In the genomic region with DNA sequence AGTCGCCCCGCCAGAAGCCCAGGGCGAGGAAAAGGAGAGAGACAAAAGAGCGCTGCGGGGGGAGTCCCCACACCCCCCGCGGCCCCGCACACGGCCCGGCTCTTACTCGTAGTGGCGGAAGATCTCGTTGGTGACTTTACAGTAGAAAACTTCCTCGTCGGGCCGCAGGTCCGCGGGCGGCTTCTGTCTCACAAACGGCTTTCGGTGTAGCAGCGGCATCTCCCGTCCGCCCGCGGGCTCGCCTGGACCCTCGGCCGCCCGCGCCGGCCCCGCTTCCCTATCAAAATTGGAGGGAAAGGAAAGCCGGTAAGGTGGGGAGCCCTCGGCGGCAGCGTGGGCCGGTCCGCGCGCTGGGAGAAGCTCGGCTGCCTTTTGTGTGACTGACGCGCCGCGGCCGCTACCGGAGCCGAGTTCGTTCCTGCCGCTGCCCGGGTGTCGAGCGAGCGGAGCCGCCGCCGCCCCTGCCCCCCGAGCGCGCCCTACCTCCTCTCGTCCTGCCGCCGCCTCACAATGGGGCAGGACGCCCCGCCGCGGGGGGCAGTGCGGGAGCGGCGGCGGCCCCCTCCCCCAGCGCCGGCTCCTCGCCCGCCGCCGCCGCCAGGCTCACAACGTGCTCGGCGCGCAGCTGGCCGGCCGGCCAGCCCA, we compare ENCODE assay signal across 8 cellular contexts. TPM values are rescaled to one million over a fixed set of nuclear protein-coding genes. Genes with fewer than 3 reads are reported as not detected.
DNase-seq lines count a peak whose midpoint lies in the region; ATAC-seq and TF ChIP-seq lines count a peak whose summit lies in the region.

No MANE protein-coding gene starts in this region.

- peaks cover 40% of the 10 kb centered on the region for H3K4me1 Mint-ChIP-seq in activated B cell treated with CpG ODN at 0.5 μM for 24 hours

- peaks cover 30% of the 10 kb centered on the region for H3K36me3 Mint-ChIP-seq in activated B cell treated with CpG ODN at 0.5 μM for 24 hours (ENCODE audit: low read depth)

- H3K9me3 Mint-ChIP-seq in activated B cell treated with CpG ODN at 0.5 μM for 24 hours = no peaks in the 10 kb centered on the region

- peak overlapping the region; percentile 97 for H3K27ac Mint-ChIP-seq in activated B cell treated with CpG ODN at 0.5 μM for 24 hours

- DNase-seq in NK-92 treated with Interleukin-12 subunit alpha and Interleukin-12 subunit beta, amount 100 ng/mL, for 24 hours (lab: John Stamatoyannopoulos, UW) = peak; percentile 69
- no peak for DNase-seq in NK-92 (lab: John Stamatoyannopoulos, UW; ENCODE audit: unreplicated experiment)
- DNase-seq in NCI-H1417 (lab: John Stamatoyannopoulos, UW) = peak; percentile 66 to 94 (median 92)
- no peak for DNase-seq in activated B cell treated with CpG ODN at 0.5 μM for 24 hours
- peak; percentile 70 for DNase-seq in choroid plexus epithelial cell (ENCODE audit: low read depth)
- DNase-seq in left kidney (ENCODE audit: low read depth, low spot score) = peak; percentile 82
- peak; percentile 58 for DNase-seq in stimulated activated CD4-positive, alpha-beta T cell treated with anti-CD3 and anti-CD28 coated beads, Interleukin-4, amount 100 ng/mL, for 1 hour

- TF ChIP-seq CTCF in activated B cell treated with CpG ODN at 0.5 μM for 24 hours (IDR thresholded peaks at IDR 0.05) (no peak), choroid plexus epithelial cell (conservative IDR thresholded peaks at IDR 0.05; ENCODE audit: low read depth, low read length) (peak; percentile 28)

- POLR2A ChIA-PET in activated B cell treated with CpG ODN at 0.5 μM for 24 hours (lab: Charles Lee) = interaction anchor here (0.8 to 3.7 kb wide), 9 partner anchors 86 to 530 kb away, joined by 4 to 54 read pairs (median 6); a partner anchor contains a TSS

- intact Hi-C loops in activated B cell treated with CpG ODN at 0.5 μM for 24 hours (cut with micrococcal nuclease) = loop anchor here (1.0 to 5.0 kb wide), 5 partner anchors 38 to 953 kb away; a partner anchor contains a TSS

- H3K27me3 Mint-ChIP-seq in activated B cell treated with CpG ODN at 0.5 μM for 24 hours = no peaks in the 10 kb centered on the region

- peak overlapping the region; percentile 81 for H3K4me3 ChIP-seq in choroid plexus epithelial cell (ENCODE audit: low read depth, low read length)

- H3K4me3 Mint-ChIP-seq in activated B cell treated with CpG ODN at 0.5 μM for 24 hours = peak overlapping the region; percentile 100

- CTCF ChIA-PET in activated B cell treated with CpG ODN at 0.5 μM for 24 hours (lab: Charles Lee) = no interaction called here

- peak; percentile 24 for ATAC-seq in HG02763 (IDR thresholded peaks at IDR 0.05; ENCODE audit: unreplicated experiment)
- ATAC-seq in activated B cell treated with CpG ODN at 0.5 μM for 24 hours (ENCODE audit: low read depth) = peak; percentile 20

RNA-seq across cellular contexts. Expression of a gene that starts 0.7 kb away (rescaled TPM):
- 45.3 and 55.9 TPM in 2 replicates for total RNA-seq in activated B cell treated with CpG ODN at 0.5 μM for 24 hours

Comparison
In these comparisons a context has a peak if more than half of its experiments do, and no peak if none do; other contexts are left out.
1. DNase-seq: peak in NK-92 treated with Interleukin-12 subunit alpha and Interleukin-12 subunit beta, amount 100 ng/mL, for 24 hours (single experiment), NCI-H1417 (3 of 3), choroid plexus epithelial cell (single experiment), left kidney (single experiment) and stimulated activated CD4-positive, alpha-beta T cell treated with anti-CD3 and anti-CD28 coated beads, Interleukin-4, amount 100 ng/mL, for 1 hour (single experiment); none in NK-92 (single experiment) and activated B cell treated with CpG ODN at 0.5 μM for 24 hours (single experiment).